ENCODE assay signal across 8 cellular contexts in the genomic region with DNA sequence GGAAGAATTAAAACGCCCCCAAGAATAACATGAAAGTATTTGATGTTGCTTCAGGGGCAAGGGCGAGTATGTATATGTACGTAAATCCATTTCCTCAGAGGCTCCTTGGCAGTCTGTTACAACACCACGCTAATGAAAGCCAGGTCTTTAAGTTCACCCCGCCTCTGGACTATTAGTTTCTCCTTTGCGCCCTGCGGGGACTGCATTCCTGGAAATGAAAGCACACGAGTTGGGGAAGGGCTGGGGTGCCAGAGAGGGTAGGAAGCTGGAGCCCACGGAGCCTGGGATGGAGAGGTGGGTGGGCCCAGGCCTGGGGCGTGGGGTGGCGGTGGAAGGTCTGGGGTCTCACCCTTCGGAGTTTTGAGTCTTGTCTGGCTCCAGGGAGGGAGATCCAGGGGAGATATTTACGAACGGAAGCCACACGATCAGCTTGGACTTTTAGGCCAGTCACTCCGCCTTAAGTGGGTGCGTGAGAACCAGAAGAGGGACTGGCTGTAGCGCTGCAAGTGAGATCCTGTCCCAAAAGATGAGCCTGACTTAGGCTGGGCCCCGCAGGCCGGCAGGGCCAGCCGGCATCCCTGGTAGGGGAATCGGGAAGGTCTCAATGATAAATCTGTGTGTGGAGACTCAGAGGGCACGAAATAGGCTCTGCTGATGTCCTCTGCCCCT. TPM values are rescaled to one million over a fixed set of nuclear protein-coding genes. Genes with fewer than 3 reads are reported as not detected.
DNase-seq lines count a peak whose midpoint lies in the region; ATAC-seq and TF ChIP-seq lines count a peak whose summit lies in the region.

No MANE protein-coding gene starts in this region.

- H3K27me3 ChIP-seq in OCI-LY3 (ENCODE audit: low read depth, low read length) (no peaks in the 10 kb centered on the region), osteoblast (ENCODE audit: insufficient read depth, low read length) (no peaks in the 10 kb centered on the region)

- DNase-seq in CD1c-positive myeloid dendritic cell (ENCODE audit: extremely low spot score) = peak; percentile 36
- peak; percentile 93 for DNase-seq in fibroblast of mammary gland (ENCODE audit: low read depth)
- DNase-seq in osteoblast (ENCODE audit: insufficient read length, low spot score, missing footprints) = peak; percentile 87
- DNase-seq in SW480 (ENCODE audit: low spot score) = no peak
- DNase-seq in HuH-7.5 (ENCODE audit: low spot score) = no peak
- DNase-seq in OCI-M1 (lab: John Stamatoyannopoulos, UW) = no peak

- H3K9ac ChIP-seq in OCI-LY3 (ENCODE audit: low read length) = peak overlapping the region; percentile 89; the same call in 1 of the 2 replicates

- H3K4me3 ChIP-seq in OCI-LY3 (ENCODE audit: low read length) (peak overlapping the region; percentile 84), fibroblast of mammary gland (ENCODE audit: control insufficient read depth, low read depth, low read length) (peak overlapping the region; percentile 54), osteoblast (ENCODE audit: insufficient read depth, low read length) (no peak overlapping the region)

- peak overlapping the region; percentile 90; the same call in 1 of the 2 replicates for H2AFZ ChIP-seq in OCI-LY3 (ENCODE audit: low read depth, low read length)
- H2AFZ ChIP-seq in osteoblast (ENCODE audit: low read length) = peak overlapping the region; percentile 9

- peak overlapping the region; percentile 84 for H3K4me2 ChIP-seq in OCI-LY3 (ENCODE audit: low read length)
- H3K4me2 ChIP-seq in osteoblast (ENCODE audit: insufficient read depth, low read length) = peak overlapping the region; percentile 31

- H3K27ac ChIP-seq in OCI-LY3 (ENCODE audit: low read length) (no peak overlapping the region), osteoblast (ENCODE audit: low read depth, low read length) (peak overlapping the region; percentile 4)

- no peak for ATAC-seq in HG02588 (IDR thresholded peaks at IDR 0.05; ENCODE audit: unreplicated experiment)

- no peaks in the 10 kb centered on the region for H3K9me3 ChIP-seq in OCI-LY3 (ENCODE audit: insufficient read depth, low read length)
- H3K9me3 ChIP-seq in osteoblast (ENCODE audit: low read depth, low read length) = no peaks in the 10 kb centered on the region

- H3K4me1 ChIP-seq in OCI-LY3 (ENCODE audit: low read length) (peaks cover 26% of the 10 kb centered on the region), osteoblast (ENCODE audit: insufficient read depth, low read length) (peaks cover 12% of the 10 kb centered on the region)

- no peaks in the 10 kb centered on the region for H3K36me3 ChIP-seq in OCI-LY3 (replicated peaks; ENCODE audit: low read depth, low read length)
- no peaks in the 10 kb centered on the region for H3K36me3 ChIP-seq in osteoblast (ENCODE audit: insufficient read depth, low read length)

- no peaks in the 10 kb centered on the region for H4K20me1 ChIP-seq in OCI-LY3 (ENCODE audit: insufficient read depth, low read length)
- H4K20me1 ChIP-seq in osteoblast (ENCODE audit: insufficient read depth, low read length) = no peaks in the 10 kb centered on the region

- H3K79me2 ChIP-seq in OCI-LY3 (ENCODE audit: low read length) (peaks cover 32% of the 10 kb centered on the region), osteoblast (ENCODE audit: insufficient read depth, low read length) (peaks cover 3% of the 10 kb centered on the region)

- TF ChIP-seq CTCF in OCI-LY3 (IDR thresholded peaks at IDR 0.05; ENCODE audit: low read depth, low read length) (no peak), fibroblast of mammary gland (conservative IDR thresholded peaks at IDR 0.05; ENCODE audit: control insufficient read depth, insufficient read depth, low read depth, low read length) (no peak), osteoblast (IDR thresholded peaks at IDR 0.05; ENCODE audit: extremely low read depth, low read depth, low read length) (no peak)

RNA-seq across cellular contexts. Expression of a gene that starts 1.6 kb away (rescaled TPM):
- 5.1 and 6.5 TPM in 2 replicates for total RNA-seq in osteoblast

Comparison
In these comparisons a context has a peak if more than half of its experiments do, and no peak if none do; other contexts are left out.
1. DNase-seq: peak in CD1c-positive myeloid dendritic cell (single experiment), fibroblast of mammary gland (single experiment) and osteoblast (single experiment); none in SW480 (single experiment), HuH-7.5 (single experiment) and OCI-M1 (single experiment).